ENCODE assay signal across 8 cellular contexts in the genomic region with DNA sequence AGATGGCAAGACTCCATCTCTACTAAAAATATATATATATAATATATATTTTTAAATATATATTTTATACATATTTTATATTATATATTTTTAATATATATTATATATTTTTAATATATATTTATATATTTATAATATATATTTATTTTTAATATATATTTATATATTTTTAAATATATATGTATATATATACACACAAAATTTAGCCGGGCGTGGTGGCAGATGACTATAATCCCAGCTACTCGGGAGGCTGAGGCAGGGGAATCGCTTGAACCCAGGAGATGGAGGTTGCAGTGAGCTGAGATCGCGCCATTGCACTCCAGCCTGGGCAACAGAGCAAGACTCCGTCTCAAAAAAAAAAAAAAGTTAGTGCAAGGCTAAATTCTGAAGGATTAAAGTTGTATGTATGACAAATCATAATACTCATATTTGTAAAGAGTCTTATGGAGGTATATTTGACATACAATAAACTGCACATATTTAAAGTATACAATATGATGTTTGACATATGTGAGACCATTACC. TPM values are rescaled to one million over a fixed set of nuclear protein-coding genes. Genes with fewer than 3 reads are reported as not detected.
DNase-seq lines count a peak whose midpoint lies in the region; ATAC-seq and TF ChIP-seq lines count a peak whose summit lies in the region.

No MANE protein-coding gene starts in this region.

- no peak for TF ChIP-seq POLR2A in esophagus muscularis mucosa (IDR thresholded peaks at IDR 0.05; ENCODE audit: low read depth)

- peaks cover 28% of the 10 kb centered on the region for H3K36me3 ChIP-seq in RWPE2 (ENCODE audit: low read depth)
- peaks cover under 1 to 18% (median 13%) of the 10 kb centered on the region in 4 donors for H3K36me3 ChIP-seq in esophagus muscularis mucosa

- H3K9me3 ChIP-seq in RWPE2 (ENCODE audit: severe bottlenecking), result no peaks in the 10 kb centered on the region
- no peaks in the 10 kb centered on the region for H3K9me3 ChIP-seq in esophagus muscularis mucosa

- H3K4me3 ChIP-seq in GM08714 (ENCODE audit: low read length), result peak overlapping the region; percentile 77; the same call in 1 of the 2 replicates
- H3K4me3 ChIP-seq in RWPE2 (ENCODE audit: severe bottlenecking), result no peak overlapping the region
- peak overlapping the region; percentile 60 to 82 (median 78) for H3K4me3 ChIP-seq in esophagus muscularis mucosa
- peak overlapping the region; percentile 87 for H3K4me3 ChIP-seq in skeletal muscle cell (ENCODE audit: low read depth, low read length)

- intact Hi-C loops in esophagus muscularis mucosa (cut with DNase I), result loop anchor here (2.0 kb wide), 1 partner anchor 25 kb away; no protein-coding TSS in a partner anchor

- ATAC-seq in RWPE2 (ENCODE audit: low read depth), result no peak

- peak overlapping the region; percentile 87 for H3K27ac ChIP-seq in RWPE2 (ENCODE audit: poor library complexity, severe bottlenecking)
- peak overlapping the region; percentile 83 to 89 (median 87) for H3K27ac ChIP-seq in esophagus muscularis mucosa (replicated peaks in 1 of 4)

- H3K27me3 ChIP-seq in RWPE2 (ENCODE audit: insufficient read depth, poor library complexity, severe bottlenecking) (no peaks in the 10 kb centered on the region), esophagus muscularis mucosa (no peaks in the 10 kb centered on the region)

- WGBS in esophagus muscularis mucosa, result 91% methylated on average over 7 of the region's 7 CpGs

- H3K4me1 ChIP-seq in RWPE2 (ENCODE audit: insufficient read depth, poor library complexity, severe bottlenecking) (peaks cover 10% of the 10 kb centered on the region), esophagus muscularis mucosa (peaks cover 15 to 29% (median 28%) of the 10 kb centered on the region in 4 donors)

- TF ChIP-seq EP300 in esophagus muscularis mucosa (IDR thresholded peaks at IDR 0.05), result no peak

- DNase-seq in RWPE2 (ENCODE audit: low spot score) (no peak), esophagus muscularis mucosa (ENCODE audit: extremely low spot score) (no peak), skeletal muscle cell (ENCODE audit: low read depth) (no peak), ecto neural progenitor cell (ENCODE audit: low spot score) (no peak), NCI-H128 (lab: John Stamatoyannopoulos, UW; ENCODE audit: unreplicated experiment) (no peak), NCI-H2196 treated with DMSO at 0.1 percent for 48 hours (lab: John Stamatoyannopoulos, UW; ENCODE audit: unreplicated experiment) (no peak), NCI-H526 (lab: John Stamatoyannopoulos, UW) (no peak)

- TF ChIP-seq CTCF in RWPE2 (IDR thresholded peaks at IDR 0.05; ENCODE audit: poor library complexity, severe bottlenecking), result no peak
- TF ChIP-seq CTCF in esophagus muscularis mucosa (IDR thresholded peaks at IDR 0.05), result no peak

RNA-seq across cellular contexts. Expression of gene TDG, which starts 7.7 kb away (rescaled TPM):
- total RNA-seq in esophagus muscularis mucosa, result 10 to 100 TPM; 13.7 to 16.4 (median 14.1) TPM

RNA-seq across cellular contexts. Expression of gene HSP90B1, which starts 27.7 kb away (rescaled TPM):
- 100 to 1,000 TPM; 174 to 199 (median 191) TPM for total RNA-seq in esophagus muscularis mucosa
